In genomic region chr6:95280690-95281273, GRCh38 we compare ENCODE assay signal across 1 cellular context.
TF ChIP-seq lines count a peak whose summit lies in the region.

No MANE protein-coding gene starts in this region.

TF ChIP-seq in HCT116, 20 proteins besides CTCF, POLR2A, EP300 and RAD21 (continued from another document):
- no peak for TF ChIP-seq ZBTB33 (IDR thresholded peaks at IDR 0.05; ENCODE audit: extremely low read depth, insufficient replicate concordance, low read length)
